In genomic region chr5:119367502-119368237, GRCh38 we compare ENCODE assay signal across 10 cellular contexts. TPM values are rescaled to one million over a fixed set of nuclear protein-coding genes. Genes with fewer than 3 reads are reported as not detected.
A peak's percentile ranks its signal among the peaks of the same experiment; 100 is the strongest.
DNase-seq lines count a peak whose midpoint lies in the region; ATAC-seq, FAIRE-seq and TF ChIP-seq lines count a peak whose summit lies in the region.
"Had no signal": no experiment of that assay in that cellular context is flagged by ENCODE, and none has a peak within 500 bp of the region (broad histone marks: within the 10 kb centered on the region; RNA-seq: fewer than 3 reads in every experiment).

No MANE protein-coding gene starts in this region.

- intact Hi-C loops in colonic mucosa (cut with DNase I) (no loop called here), posterior cingulate gyrus (cut with DNase I) (no loop called here)

- H3K4me3 ChIP-seq in SJCRH30 (no peak overlapping the region), keratinocyte (ENCODE audit: control insufficient read depth in 2 of 3, extremely low read depth in 1 of 3, insufficient read depth in 2 of 3, low read depth in 1 of 3, low read length in 3 of 3) (no peak overlapping the region), colonic mucosa (no peak overlapping the region), Karpas-422 (ENCODE audit: low read length) (no peak overlapping the region)
- H3K4me3 ChIP-seq: lung, SK-N-MC had no signal

- H3K79me2 ChIP-seq in keratinocyte (ENCODE audit: control insufficient read depth, insufficient read depth, low read length) (peaks cover 4% of the 10 kb centered on the region), Karpas-422 (ENCODE audit: low read length) (peaks cover 21% of the 10 kb centered on the region; the same call in 1 of the 2 replicates)

- TF ChIP-seq CTCF in keratinocyte (optimal IDR thresholded peaks at IDR 0.05 in 1 of 3, IDR thresholded peaks at IDR 0.05 in 1 of 3, conservative IDR thresholded peaks at IDR 0.05 in 1 of 3; ENCODE audit: extremely low read depth in 1 of 3, insufficient read depth in 2 of 3, low read length in 3 of 3) = no peak
- TF ChIP-seq CTCF in colonic mucosa (IDR thresholded peaks at IDR 0.05) = no peak

- H2AFZ ChIP-seq in keratinocyte (ENCODE audit: control insufficient read depth, low read length) = no peak overlapping the region
- H2AFZ ChIP-seq in Karpas-422 (ENCODE audit: low read length) = no peak overlapping the region

- H3K27me3 ChIP-seq in SJCRH30 = no peaks in the 10 kb centered on the region
- H3K27me3 ChIP-seq in keratinocyte (ENCODE audit: control insufficient read depth, extremely low read depth, insufficient read depth, low read length) = no peaks in the 10 kb centered on the region
- H3K27me3 ChIP-seq in colonic mucosa = no peaks in the 10 kb centered on the region
- H3K27me3 ChIP-seq in Karpas-422 (ENCODE audit: low read length) = no peaks in the 10 kb centered on the region

- no peaks in the 10 kb centered on the region for H3K9me3 ChIP-seq in SJCRH30 (replicated peaks)
- H3K9me3 ChIP-seq in keratinocyte (ENCODE audit: control insufficient read depth, low read depth, low read length) = no peaks in the 10 kb centered on the region
- no peaks in the 10 kb centered on the region for H3K9me3 ChIP-seq in colonic mucosa
- no peaks in the 10 kb centered on the region for H3K9me3 ChIP-seq in Karpas-422 (ENCODE audit: low read length)

- H3K9ac ChIP-seq in keratinocyte (ENCODE audit: control insufficient read depth, extremely low read depth, insufficient read depth, low read length) (no peak overlapping the region), colonic mucosa (ENCODE audit: low read depth in 2 of 2, low read length in 2 of 2) (no peak overlapping the region), Karpas-422 (ENCODE audit: low read length) (no peak overlapping the region)

- H3K9me2 ChIP-seq in Karpas-422 (replicated peaks; ENCODE audit: insufficient read depth, low read length) = no peaks in the 10 kb centered on the region

- peaks cover 2% of the 10 kb centered on the region for H3K9me1 ChIP-seq in keratinocyte (ENCODE audit: control insufficient read depth, extremely low read depth, insufficient read depth, low read length)

- H3K4me2 ChIP-seq in keratinocyte (ENCODE audit: control insufficient read depth, extremely low read depth, insufficient read depth, low read depth, low read length) (peak overlapping the region; percentile 44), Karpas-422 (ENCODE audit: low read depth, low read length, poor library complexity, severe bottlenecking) (no peak overlapping the region)

- H4K20me1 ChIP-seq in keratinocyte (ENCODE audit: control insufficient read depth, extremely low read depth, insufficient read depth, low read length) = no peaks in the 10 kb centered on the region
- H4K20me1 ChIP-seq in Karpas-422 (ENCODE audit: insufficient read depth, low read depth, low read length) = peaks cover 43% of the 10 kb centered on the region

- peaks cover 25% of the 10 kb centered on the region for H3K4me1 ChIP-seq in SJCRH30
- H3K4me1 ChIP-seq in keratinocyte (ENCODE audit: control insufficient read depth, extremely low read depth, insufficient read depth, low read length) = peaks cover 49% of the 10 kb centered on the region
- no peaks in the 10 kb centered on the region for H3K4me1 ChIP-seq in colonic mucosa
- peaks cover 13% of the 10 kb centered on the region for H3K4me1 ChIP-seq in Karpas-422 (ENCODE audit: low read length)

- H3K36me3 ChIP-seq in SJCRH30 = no peaks in the 10 kb centered on the region; the same call in 1 of the 2 replicates
- no peaks in the 10 kb centered on the region for H3K36me3 ChIP-seq in keratinocyte (ENCODE audit: control insufficient read depth in 2 of 2, extremely low read depth in 1 of 2, insufficient read depth in 2 of 2, low read length in 2 of 2)
- H3K36me3 ChIP-seq in colonic mucosa = no peaks in the 10 kb centered on the region
- H3K36me3 ChIP-seq in Karpas-422 (ENCODE audit: insufficient read depth, low read length) = 0 out of 2 replicates have a peak, but pooled peaks cover 12% of the 10 kb centered on the region

- H3K27ac ChIP-seq in SJCRH30 (peak overlapping the region; percentile 8; the same call in 1 of the 2 replicates), keratinocyte (ENCODE audit: control insufficient read depth, insufficient read depth, low read length) (peak overlapping the region; percentile 66), colonic mucosa (no peak overlapping the region), Karpas-422 (ENCODE audit: low read length) (no peak overlapping the region)
- H3K27ac ChIP-seq: SK-N-MC had no signal

- ATAC-seq in GM18870 (IDR thresholded peaks at IDR 0.05; ENCODE audit: unreplicated experiment) (peak; percentile 80), HG02840 (IDR thresholded peaks at IDR 0.05; ENCODE audit: low FRiP score, unreplicated experiment) (peak; percentile 65)

- dilution Hi-C loops in keratinocyte (cut with MboI; ENCODE audit: extremely low pct_ligation_motif_present, low sequenced_read_pairs) = no loop called here

- no peak for FAIRE-seq in keratinocyte (lab: Jason Lieb, UNC)

- DNase-seq in SJCRH30 (no peak), keratinocyte (ENCODE audit: low read depth, low spot score) (no peak), colonic mucosa (no peak), Karpas-422 (no peak), posterior cingulate gyrus (no peak), 8988T (no peak)

RNA-seq across cellular contexts. Expression of gene TNFAIP8, which starts 11.9 kb away (rescaled TPM):
- total RNA-seq in SJCRH30 (2014; rRNA removed; shearing (Covaris generic)) = 43.1 and 45.3 TPM in 2 replicates
- 12.5 to 20.8 TPM (median 15.6 TPM) in 3 replicates for polyA plus RNA-seq in keratinocyte
- polyA plus RNA-seq in keratinocyte (2011; ENCODE audit: low read depth) = 35.7 TPM
- 9.4 and 14.7 TPM in 2 replicates for polyA plus RNA-seq in keratinocyte (2011; cell fraction: cytosol; rRNA removed)
- 12.1 and 15.3 TPM in 2 replicates for polyA plus RNA-seq in keratinocyte (2011; cell fraction: nucleus; rRNA removed)
- 10.3 and 27.0 TPM in 2 replicates for polyA plus RNA-seq in keratinocyte (2012; ENCODE audit: low replicate concordance)
- polyA minus RNA-seq in keratinocyte = 0.23 to 15.2 TPM (median 7.0 TPM) in 3 replicates
- polyA minus RNA-seq in keratinocyte (2011; cell fraction: cytosol; rRNA and poly(A)+ RNA removed) = 9.6 TPM
- 7.2 and 13.7 TPM in 2 replicates for polyA minus RNA-seq in keratinocyte (2011; cell fraction: nucleus; rRNA and poly(A)+ RNA removed)
- total RNA-seq in colonic mucosa = 10 to 100 TPM; 11.0 to 12.7 TPM
- 34.5 and 58.7 TPM in 2 replicates for total RNA-seq in Karpas-422 (2014; rRNA removed; shearing (Covaris generic); ENCODE audit: low replicate concordance)

Comparison
In these comparisons a context has a peak if more than half of its experiments do, and no peak if none do; other contexts are left out.
1. H3K27ac ChIP-seq: peak in SJCRH30 (single experiment) and keratinocyte (single experiment); none in colonic mucosa (single experiment) and Karpas-422 (single experiment).